19 cellular contexts compared by ENCODE assay signal in the genomic region with DNA sequence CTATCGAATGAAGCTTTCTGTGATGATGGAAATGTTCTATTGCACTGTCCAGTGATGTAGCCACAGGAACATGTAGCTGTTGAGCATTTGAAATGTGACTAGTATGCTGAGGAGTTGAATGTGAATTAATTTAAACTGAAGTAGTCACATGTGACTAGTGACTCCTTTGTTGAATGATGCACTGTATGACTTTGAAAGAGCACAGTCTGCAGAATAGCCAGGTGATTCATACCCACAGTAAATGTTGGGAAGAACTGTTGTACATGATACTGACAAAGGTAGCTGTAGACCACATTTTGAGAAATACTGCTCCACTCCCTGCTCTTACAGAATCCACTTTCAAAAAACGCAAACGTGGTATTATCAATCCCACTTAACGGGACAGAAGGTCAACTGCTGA. TPM values are rescaled to one million over a fixed set of nuclear protein-coding genes. Genes with fewer than 3 reads are reported as not detected.
DNase-seq lines count a peak whose midpoint lies in the region; ATAC-seq, FAIRE-seq and TF ChIP-seq lines count a peak whose summit lies in the region.
"Had no signal": no experiment of that assay in that cellular context is flagged by ENCODE, and none has a peak within 500 bp of the region (broad histone marks: within the 10 kb centered on the region; RNA-seq: fewer than 3 reads in every experiment).

No MANE protein-coding gene starts in this region.

- H3K27me3 ChIP-seq in K562 (ENCODE audit: control insufficient read depth in 2 of 2, insufficient read depth in 2 of 2, low read length in 2 of 2) = peaks cover 0 to 16% of the 10 kb centered on the region in 2 experiments
- no peaks in the 10 kb centered on the region for H3K27me3 ChIP-seq in kidney epithelial cell (ENCODE audit: control insufficient read depth, insufficient read depth, low read length)
- H3K27me3 ChIP-seq: upper lobe of right lung had no signal

- H3K4me3 ChIP-seq in K562 = no peak overlapping the region
- H3K4me3 ChIP-seq in kidney epithelial cell (ENCODE audit: low read depth, low read length) = no peak overlapping the region
- H3K4me3 ChIP-seq: coronary artery, upper lobe of right lung had no signal

- H2AFZ ChIP-seq in K562 (ENCODE audit: low read depth, low read length) = no peak overlapping the region

- BruUV-seq in K562 (replicated peaks; lab: Mats Ljungman, UMichigan) = no TSS peak

- no peaks in the 10 kb centered on the region for H3K9me1 ChIP-seq in K562 (ENCODE audit: control insufficient read depth, insufficient read depth, low read length)

- H4K20me1 ChIP-seq in K562 (replicated peaks; ENCODE audit: control insufficient read depth, insufficient read depth, low read length) = no peaks in the 10 kb centered on the region; the same call in 1 of the 2 replicates

- no peaks in the 10 kb centered on the region for H3K79me2 ChIP-seq in K562 (ENCODE audit: control insufficient read depth, insufficient read depth, low read length)

- no peak overlapping the region for H3K4me2 ChIP-seq in K562 (ENCODE audit: insufficient read depth, low read length)

- POLR2A ChIA-PET in K562 (lab: Yijun Ruan, JAX) = interaction anchor here (1.1 kb wide), 1 partner anchor 12 kb away, joined by 4 read pairs; no protein-coding TSS in a partner anchor

- intact Hi-C loops in K562 (cut with micrococcal nuclease) = no loop called here
- intact Hi-C loops in CD14-positive monocyte (cut with micrococcal nuclease) = no loop called here
- intact Hi-C loops in posterior cingulate gyrus (cut with DNase I) = no loop called here

- CTCF ChIA-PET in K562 (lab: Yijun Ruan, JAX; ENCODE audit: low intra/inter-chr PET ratio) = no interaction called here

- no peak for ATAC-seq in K562
- ATAC-seq in HG03342 (IDR thresholded peaks at IDR 0.05; ENCODE audit: unreplicated experiment) = no peak
- ATAC-seq: upper lobe of right lung had no signal

- TF ChIP-seq CTCF in K562 (IDR thresholded peaks at IDR 0.05 in 2 of 3, conservative IDR thresholded peaks at IDR 0.05 in 1 of 3; ENCODE audit: insufficient read depth in 2 of 3, low read depth in 1 of 3, low read length in 3 of 3) = no peak
- no peak for TF ChIP-seq CTCF in kidney epithelial cell (IDR thresholded peaks at IDR 0.05; ENCODE audit: insufficient read depth, low read length, poor library complexity, severe bottlenecking)
- no peak for TF ChIP-seq CTCF in mesothelial cell of epicardium (IDR thresholded peaks at IDR 0.05; ENCODE audit: unreplicated experiment)
- no peak for TF ChIP-seq CTCF in CD14-positive monocyte (IDR thresholded peaks at IDR 0.05)

- H3K27ac ChIP-seq in K562 (ENCODE audit: extremely low read depth, low read depth, low read length) = no peak overlapping the region
- H3K27ac ChIP-seq: coronary artery, WERI-Rb-1 had no signal

- DNase-seq in Daoy (ENCODE audit: low read depth) = peak; percentile 13
- DNase-seq in NCI-H2107 treated with DMSO at 0.1 percent for 48 hours (lab: John Stamatoyannopoulos, UW; ENCODE audit: unreplicated experiment) = peak; percentile 86
- DNase-seq in K562 (ENCODE audit: extremely low read depth in 1 of 4, low spot score in 3 of 4) = no peak
- peak; percentile 50 for DNase-seq in kidney epithelial cell (ENCODE audit: low read depth)
- DNase-seq in mesothelial cell of epicardium (ENCODE audit: low spot score in 2 of 2, unreplicated experiment in 2 of 2) = no peak
- DNase-seq in CD14-positive monocyte (ENCODE audit: low spot score) = no peak
- DNase-seq in posterior cingulate gyrus = no peak
- DNase-seq: activated CD4-positive, alpha-beta memory T cell treated with anti-CD3 and anti-CD28 coated beads for 36 hours; activated naive CD4-positive, alpha-beta T cell treated with anti-CD3 and anti-CD28 coated beads, Interleukin-2, amount 10 ng/mL, durations not matched to agents 7 days and 5 days; CD4-positive, alpha-beta T cell; DMS79; NCI-H446; stimulated activated CD4-positive, alpha-beta T cell treated with anti-CD3 and anti-CD28 coated beads, Interleukin-2, amount 100 ng/mL, for 24 hours; upper lobe of right lung; WERI-Rb-1 had no signal

- H3K36me3 ChIP-seq in K562 (ENCODE audit: control insufficient read depth, insufficient read depth, low read length) = no peaks in the 10 kb centered on the region
- no peaks in the 10 kb centered on the region for H3K36me3 ChIP-seq in kidney epithelial cell (ENCODE audit: control insufficient read depth, insufficient read depth, low read length)
- H3K36me3 ChIP-seq: upper lobe of right lung, WERI-Rb-1 had no signal

- FAIRE-seq in K562 (lab: Jason Lieb, UNC) = peak; percentile 74
- FAIRE-seq: endometrium, GM18507 had no signal

- H3K27me3 Mint-ChIP-seq in mesothelial cell of epicardium (ENCODE audit: low read depth) = peaks cover 1% of the 10 kb centered on the region
- no peaks in the 10 kb centered on the region for H3K27me3 Mint-ChIP-seq in CD14-positive monocyte (ENCODE audit: low read depth in 3 of 3)

- in situ Hi-C loops in K562 (cut with MboI) = no loop called here

- no peaks in the 10 kb centered on the region for H3K9me3 ChIP-seq in K562 (replicated peaks; ENCODE audit: control insufficient read depth, insufficient read depth, low read depth, low read length)
- H3K9me3 ChIP-seq: upper lobe of right lung had no signal

- H3K36me3 Mint-ChIP-seq in mesothelial cell of epicardium (no peaks in the 10 kb centered on the region), CD14-positive monocyte (no peaks in the 10 kb centered on the region)
- H3K36me3 Mint-ChIP-seq: activated CD4-positive, alpha-beta memory T cell treated with anti-CD3 and anti-CD28 coated beads for 36 hours; activated naive CD4-positive, alpha-beta T cell treated with anti-CD3 and anti-CD28 coated beads, Interleukin-2, amount 10 ng/mL, durations not matched to agents 7 days and 5 days had no signal

- H3K4me1 Mint-ChIP-seq in mesothelial cell of epicardium (peaks cover 31% of the 10 kb centered on the region), CD14-positive monocyte (peaks cover 8% of the 10 kb centered on the region)
- H3K4me1 Mint-ChIP-seq: activated naive CD4-positive, alpha-beta T cell treated with anti-CD3 and anti-CD28 coated beads, Interleukin-2, amount 10 ng/mL, durations not matched to agents 7 days and 5 days had no signal

- no peak for TF ChIP-seq RAD21 in K562 (CRISPR knock-in tag; conservative IDR thresholded peaks at IDR 0.05 in 1 of 2, IDR thresholded peaks at IDR 0.05 in 1 of 2)

- 8% methylated on average over 4 of the region's 4 CpGs for WGBS in K562 (ENCODE audit: insufficient coverage, low coverage, missing lambda C conversion rate)

- TF ChIP-seq POLR2A in K562 (conservative IDR thresholded peaks at IDR 0.05) = no peak

- H3K9ac ChIP-seq in K562 (ENCODE audit: insufficient read depth in 1 of 2, low read depth in 2 of 2, low read length in 2 of 2) = no peak overlapping the region

- H3K9me3 Mint-ChIP-seq in mesothelial cell of epicardium = no peaks in the 10 kb centered on the region
- H3K9me3 Mint-ChIP-seq in CD14-positive monocyte = peaks cover 0 to 2% (median 0%) of the 10 kb centered on the region in 7 donors
- H3K9me3 Mint-ChIP-seq: activated CD4-positive, alpha-beta memory T cell treated with anti-CD3 and anti-CD28 coated beads for 36 hours; activated naive CD4-positive, alpha-beta T cell treated with anti-CD3 and anti-CD28 coated beads, Interleukin-2, amount 10 ng/mL, durations not matched to agents 7 days and 5 days; CD4-positive, alpha-beta T cell had no signal

- H3K4me3 Mint-ChIP-seq in mesothelial cell of epicardium (no peak overlapping the region), CD14-positive monocyte (no peak overlapping the region)
- H3K4me3 Mint-ChIP-seq: activated CD4-positive, alpha-beta memory T cell treated with anti-CD3 and anti-CD28 coated beads for 36 hours; activated naive CD4-positive, alpha-beta T cell treated with anti-CD3 and anti-CD28 coated beads, Interleukin-2, amount 10 ng/mL, durations not matched to agents 7 days and 5 days; CD4-positive, alpha-beta T cell had no signal

- no peak for TF ChIP-seq EP300 in K562 (IDR thresholded peaks at IDR 0.05; ENCODE audit: low read length)

- H3K4me1 ChIP-seq in K562 (replicated peaks in 1 of 2; ENCODE audit: control insufficient read depth in 2 of 2, insufficient read depth in 2 of 2, low read length in 2 of 2) = no peaks in the 10 kb centered on the region

- H3K27ac Mint-ChIP-seq in mesothelial cell of epicardium (no peak overlapping the region), CD14-positive monocyte (no peak overlapping the region)
- H3K27ac Mint-ChIP-seq: activated CD4-positive, alpha-beta memory T cell treated with anti-CD3 and anti-CD28 coated beads for 36 hours; activated naive CD4-positive, alpha-beta T cell treated with anti-CD3 and anti-CD28 coated beads, Interleukin-2, amount 10 ng/mL, durations not matched to agents 7 days and 5 days; CD4-positive, alpha-beta T cell had no signal

TF ChIP-seq in K562, 482 proteins besides CTCF, POLR2A, EP300 and RAD21 (continues in another document):
- TF ChIP-seq ZNF274 (IDR thresholded peaks at IDR 0.05; ENCODE audit: borderline replicate concordance, low read depth, low read length) = no peak

RNA-seq across cellular contexts. Expression of a gene that starts 33.9 kb away (rescaled TPM):
- total RNA-seq in Daoy (2014; rRNA removed; shearing (Covaris generic)) = 288 and 441 TPM in 2 replicates
- 77.9 and 152 TPM in 2 replicates for total RNA-seq in K562 (2011; cell fraction: chromatin; rRNA removed; ENCODE audit: low replicate concordance)
- 41.5 and 48.8 TPM in 2 replicates for total RNA-seq in K562 (2011; cell fraction: nucleolus; rRNA removed)
- total RNA-seq in K562 (2011; cell fraction: nucleoplasm; rRNA removed) = 114 and 127 TPM in 2 replicates
- total RNA-seq in K562 (2014; rRNA removed) = 117 and 127 TPM in 2 replicates
- total RNA-seq in K562 (2014; rRNA removed; fragmentation: Illumina TruSeq; extraction: Trizol) = 157 and 180 TPM in 2 replicates
- 137 and 142 TPM in 2 replicates for total RNA-seq in K562 (2015; rRNA removed; fragmentation: Illumina TruSeq; extraction: Trizol)
- 107 TPM in 2 replicates for total RNA-seq in K562 (2021)
- polyA plus RNA-seq in K562 (2011; rRNA removed) = 159 and 225 TPM in 2 replicates
- 99.3 and 138 TPM in 2 replicates for polyA plus RNA-seq in K562 (2011; cell fraction: cytosol; rRNA removed)
- polyA plus RNA-seq in K562 (2011; cell fraction: nucleus; rRNA removed) = 139 and 160 TPM in 2 replicates
- polyA plus RNA-seq in K562 (2012) = 89.8 and 151 TPM in 2 replicates
- polyA plus RNA-seq in K562 (2014; fragmentation: Illumina TruSeq; extraction: Trizol) = 178 and 186 TPM in 2 replicates
- polyA plus RNA-seq in K562 (2014; fragmentation: Nextera tagmentation; extraction: Ambion mirVana) = 100 to 1,000 TPM; 229 to 243 TPM
- 151 and 155 TPM in 2 replicates for polyA plus RNA-seq in K562 (2014; rRNA removed)
- polyA minus RNA-seq in K562 (2011; rRNA and poly(A)+ RNA removed) = 140 and 142 TPM in 2 replicates
- polyA minus RNA-seq in K562 (2011; cell fraction: cytosol; rRNA and poly(A)+ RNA removed) = 49.0 and 61.5 TPM in 2 replicates
- polyA minus RNA-seq in K562 (2011; cell fraction: nucleus; rRNA and poly(A)+ RNA removed) = 49.3 and 106 TPM in 2 replicates
- total RNA-seq in kidney epithelial cell = 84.6 and 94.1 TPM in 2 replicates
- total RNA-seq in mesothelial cell of epicardium = 43.5 to 45.2 TPM (median 44.2 TPM) in 3 replicates
- polyA plus RNA-seq in CD14-positive monocyte = 10 to 100 TPM; 35.9 to 37.2 TPM

Comparison
In these comparisons a context has a peak if more than half of its experiments do, and no peak if none do; other contexts are left out.
1. DNase-seq: peak in Daoy (single experiment), NCI-H2107 treated with DMSO at 0.1 percent for 48 hours (single experiment) and kidney epithelial cell (single experiment); none in K562 (0 of 4), mesothelial cell of epicardium (0 of 2), CD14-positive monocyte (single experiment) and posterior cingulate gyrus (0 of 10).